ENCODE assay signal across 22 cellular contexts in the genomic region with DNA sequence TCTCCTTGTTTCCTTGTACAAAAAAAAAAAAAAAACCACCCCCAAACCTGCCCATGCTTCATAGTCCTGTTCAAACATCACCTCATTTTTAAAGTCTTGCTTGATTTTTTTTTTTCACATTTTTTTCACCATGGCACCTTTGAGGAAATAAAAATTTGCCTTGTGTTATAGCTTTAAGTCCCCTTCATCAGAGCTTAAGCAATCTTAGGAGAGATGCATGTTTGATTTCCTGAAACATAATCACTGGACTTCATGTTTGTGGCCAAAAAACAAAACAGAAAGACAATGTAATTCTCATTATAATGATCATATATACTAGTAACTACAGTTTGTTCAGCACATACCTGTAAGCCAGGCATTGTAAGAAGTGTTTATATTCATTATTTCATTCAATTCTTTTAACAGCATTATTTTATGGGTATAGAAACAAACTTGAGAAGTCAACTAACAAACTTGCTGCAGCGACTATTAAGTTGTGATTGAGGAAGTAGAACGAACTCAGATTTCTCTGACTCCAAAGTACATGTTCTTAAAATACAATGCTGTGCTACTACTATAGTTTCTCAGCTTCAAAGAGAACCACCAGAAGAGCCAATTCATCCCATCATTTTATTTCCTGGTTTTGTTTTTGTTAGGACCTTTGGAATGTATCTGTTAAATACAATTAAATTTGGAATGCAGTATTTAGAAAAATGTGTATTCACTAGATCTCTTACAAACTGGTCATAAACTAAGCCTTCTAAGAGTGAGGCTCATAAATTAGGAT.
DNase-seq lines count a peak whose midpoint lies in the region; ATAC-seq and TF ChIP-seq lines count a peak whose summit lies in the region.
"Had no signal": no experiment of that assay in that cellular context is flagged by ENCODE, and none has a peak within 500 bp of the region (broad histone marks: within the 10 kb centered on the region; RNA-seq: fewer than 3 reads in every experiment).

No MANE protein-coding gene starts in this region.

- H3K36me3 Mint-ChIP-seq in endodermal cell (ENCODE audit: low read depth): peaks cover 14% of the 10 kb centered on the region
- peaks cover 17% of the 10 kb centered on the region for H3K36me3 Mint-ChIP-seq in stimulated activated effector memory CD8-positive, alpha-beta T cell treated with anti-CD3 and anti-CD28 coated beads, Interleukin-12 subunit alpha, Interleukin-12 subunit beta, amount 100 ng/mL, for 72 hours

- DNase-seq in CD1c-positive myeloid dendritic cell (ENCODE audit: extremely low spot score) (peak; percentile 18), MV-4-11 (lab: John Stamatoyannopoulos, UW) (peak; percentile 4), dermis blood vessel endothelial cell (peak; percentile 54), mucosa of descending colon (no peak), endodermal cell (no peak), activated gamma-delta T cell treated with Interleukin-2 at 50 U/mL for 16 hours (no peak), NCI-H82 treated with DMSO at 0.1 percent for 48 hours (lab: John Stamatoyannopoulos, UW; ENCODE audit: unreplicated experiment) (no peak)
- no peak for DNase-seq in stimulated activated effector memory CD8-positive, alpha-beta T cell treated with anti-CD3 and anti-CD28 coated beads, Interleukin-12 subunit alpha, Interleukin-12 subunit beta, amount 100 ng/mL, for 72 hours (ENCODE audit: low spot score in 2 of 2)
- DNase-seq: activated CD4-positive, alpha-beta memory T cell treated with anti-CD3 and anti-CD28 coated beads, Interleukin-2, amount 10 ng/mL, durations not matched to agents 7 days and 5 days; activated T-cell treated with anti-CD3 and anti-CD28 coated beads, Interleukin-2, amount 50 U/mL, for 4 hours; foreskin keratinocyte; GF-D8; Kasumi-1; NCI-H1105 treated with DMSO at 0.1 percent for 48 hours; NCI-H2171; NCI-H82; stimulated activated CD4-positive, alpha-beta T cell treated with anti-CD3 and anti-CD28 coated beads, Interleukin-4, amount 100 ng/mL, for 24 hours; T-cell had no signal

- peaks cover 19% of the 10 kb centered on the region for H3K4me1 ChIP-seq in mucosa of descending colon (ENCODE audit: low read depth)
- peaks cover 5% of the 10 kb centered on the region for H3K4me1 ChIP-seq in endodermal cell (ENCODE audit: control insufficient read depth, insufficient read depth, low read length)
- H3K4me1 ChIP-seq: parathyroid adenoma had no signal

- H3K27ac Mint-ChIP-seq in endodermal cell: no peak overlapping the region
- H3K27ac Mint-ChIP-seq in stimulated activated effector memory CD8-positive, alpha-beta T cell treated with anti-CD3 and anti-CD28 coated beads, Interleukin-12 subunit alpha, Interleukin-12 subunit beta, amount 100 ng/mL, for 72 hours: no peak overlapping the region
- H3K27ac Mint-ChIP-seq: activated CD4-positive, alpha-beta memory T cell treated with anti-CD3 and anti-CD28 coated beads, Interleukin-2, amount 10 ng/mL, durations not matched to agents 7 days and 5 days; activated naive CD8-positive, alpha-beta T cell; T-cell had no signal

- WGBS in endodermal cell (ENCODE audit: insufficient coverage in 1 of 2, insufficient read length in 1 of 2), 2 experiments: 92% methylated on average over 2 of the region's 2 CpGs; no CpG with 5 or more reads in 1 of the 2 experiments

- no peaks in the 10 kb centered on the region for H3K36me3 ChIP-seq in mucosa of descending colon (ENCODE audit: low read depth)
- H3K36me3 ChIP-seq in endodermal cell (ENCODE audit: control insufficient read depth, insufficient read depth, low read length): peaks cover 15% of the 10 kb centered on the region

- H3K27me3 ChIP-seq in endodermal cell (ENCODE audit: control insufficient read depth, insufficient read depth, low read length, poor library complexity, severe bottlenecking): no peaks in the 10 kb centered on the region
- H3K27me3 ChIP-seq: foreskin keratinocyte, suprapubic skin had no signal

- intact Hi-C loops in mucosa of descending colon (cut with DNase I, micrococcal nuclease): no loop called here

- H3K4me3 ChIP-seq in mucosa of descending colon: peak overlapping the region; percentile 4
- no peak overlapping the region for H3K4me3 ChIP-seq in endodermal cell (ENCODE audit: low read length)
- H3K4me3 ChIP-seq: suprapubic skin had no signal

- H3K27me3 Mint-ChIP-seq in endodermal cell (ENCODE audit: insufficient read depth): no peaks in the 10 kb centered on the region
- H3K27me3 Mint-ChIP-seq: activated CD4-positive, alpha-beta memory T cell treated with anti-CD3 and anti-CD28 coated beads, Interleukin-2, amount 10 ng/mL, durations not matched to agents 7 days and 5 days; activated naive CD8-positive, alpha-beta T cell; T-cell had no signal

- H3K4me1 Mint-ChIP-seq in endodermal cell: peaks cover 33% of the 10 kb centered on the region
- H3K4me1 Mint-ChIP-seq in stimulated activated effector memory CD8-positive, alpha-beta T cell treated with anti-CD3 and anti-CD28 coated beads, Interleukin-12 subunit alpha, Interleukin-12 subunit beta, amount 100 ng/mL, for 72 hours: peaks cover 29% of the 10 kb centered on the region

- ATAC-seq in mucosa of descending colon: peak; percentile 88
- ATAC-seq in stimulated activated effector memory CD8-positive, alpha-beta T cell treated with anti-CD3 and anti-CD28 coated beads, Interleukin-12 subunit alpha, Interleukin-12 subunit beta, amount 100 ng/mL, for 72 hours: no peak
- ATAC-seq: activated T-cell treated with anti-CD3 and anti-CD28 coated beads, Interleukin-2, amount 50 U/mL, for 4 hours; foreskin keratinocyte; T-cell had no signal

- TF ChIP-seq CTCF in mucosa of descending colon (IDR thresholded peaks at IDR 0.05) (no peak), endodermal cell (conservative IDR thresholded peaks at IDR 0.05) (no peak)

- H3K27ac ChIP-seq in endodermal cell (ENCODE audit: low read depth, low read length): no peak overlapping the region
- H3K27ac ChIP-seq: foreskin keratinocyte, parathyroid adenoma, suprapubic skin, VCaP had no signal

- H3K9ac ChIP-seq in endodermal cell (ENCODE audit: extremely low read depth, low read length, poor library complexity, severe bottlenecking): no peak overlapping the region
- H3K9ac ChIP-seq: parathyroid adenoma had no signal

- no peak overlapping the region for H3K4me3 Mint-ChIP-seq in endodermal cell
- no peak overlapping the region for H3K4me3 Mint-ChIP-seq in stimulated activated effector memory CD8-positive, alpha-beta T cell treated with anti-CD3 and anti-CD28 coated beads, Interleukin-12 subunit alpha, Interleukin-12 subunit beta, amount 100 ng/mL, for 72 hours
- H3K4me3 Mint-ChIP-seq: activated CD4-positive, alpha-beta memory T cell treated with anti-CD3 and anti-CD28 coated beads, Interleukin-2, amount 10 ng/mL, durations not matched to agents 7 days and 5 days; activated naive CD8-positive, alpha-beta T cell; activated T-cell treated with anti-CD3 and anti-CD28 coated beads, Interleukin-2, amount 50 U/mL, for 4 hours; T-cell had no signal

- no peaks in the 10 kb centered on the region for H3K9me3 Mint-ChIP-seq in endodermal cell
- H3K9me3 Mint-ChIP-seq in stimulated activated effector memory CD8-positive, alpha-beta T cell treated with anti-CD3 and anti-CD28 coated beads, Interleukin-12 subunit alpha, Interleukin-12 subunit beta, amount 100 ng/mL, for 72 hours: no peaks in the 10 kb centered on the region
- H3K9me3 Mint-ChIP-seq: activated CD4-positive, alpha-beta memory T cell treated with anti-CD3 and anti-CD28 coated beads, Interleukin-2, amount 10 ng/mL, durations not matched to agents 7 days and 5 days; activated T-cell treated with anti-CD3 and anti-CD28 coated beads, Interleukin-2, amount 50 U/mL, for 4 hours; T-cell had no signal

- H3K9me3 ChIP-seq in mucosa of descending colon: no peaks in the 10 kb centered on the region
- no peaks in the 10 kb centered on the region for H3K9me3 ChIP-seq in endodermal cell (ENCODE audit: control insufficient read depth, low read length)
- H3K9me3 ChIP-seq: suprapubic skin had no signal

Comparison
In these comparisons a context has a peak if more than half of its experiments do, and no peak if none do; other contexts are left out.
1. DNase-seq: peak in CD1c-positive myeloid dendritic cell (single experiment), MV-4-11 (single experiment) and dermis blood vessel endothelial cell (single experiment); none in mucosa of descending colon (0 of 3), endodermal cell (single experiment), activated gamma-delta T cell treated with Interleukin-2 at 50 U/mL for 16 hours (single experiment), stimulated activated effector memory CD8-positive, alpha-beta T cell treated with anti-CD3 and anti-CD28 coated beads, Interleukin-12 subunit alpha, Interleukin-12 subunit beta, amount 100 ng/mL, for 72 hours (0 of 2) and NCI-H82 treated with DMSO at 0.1 percent for 48 hours (single experiment).